ENCODE assay signal across 8 cellular contexts in the genomic region with DNA sequence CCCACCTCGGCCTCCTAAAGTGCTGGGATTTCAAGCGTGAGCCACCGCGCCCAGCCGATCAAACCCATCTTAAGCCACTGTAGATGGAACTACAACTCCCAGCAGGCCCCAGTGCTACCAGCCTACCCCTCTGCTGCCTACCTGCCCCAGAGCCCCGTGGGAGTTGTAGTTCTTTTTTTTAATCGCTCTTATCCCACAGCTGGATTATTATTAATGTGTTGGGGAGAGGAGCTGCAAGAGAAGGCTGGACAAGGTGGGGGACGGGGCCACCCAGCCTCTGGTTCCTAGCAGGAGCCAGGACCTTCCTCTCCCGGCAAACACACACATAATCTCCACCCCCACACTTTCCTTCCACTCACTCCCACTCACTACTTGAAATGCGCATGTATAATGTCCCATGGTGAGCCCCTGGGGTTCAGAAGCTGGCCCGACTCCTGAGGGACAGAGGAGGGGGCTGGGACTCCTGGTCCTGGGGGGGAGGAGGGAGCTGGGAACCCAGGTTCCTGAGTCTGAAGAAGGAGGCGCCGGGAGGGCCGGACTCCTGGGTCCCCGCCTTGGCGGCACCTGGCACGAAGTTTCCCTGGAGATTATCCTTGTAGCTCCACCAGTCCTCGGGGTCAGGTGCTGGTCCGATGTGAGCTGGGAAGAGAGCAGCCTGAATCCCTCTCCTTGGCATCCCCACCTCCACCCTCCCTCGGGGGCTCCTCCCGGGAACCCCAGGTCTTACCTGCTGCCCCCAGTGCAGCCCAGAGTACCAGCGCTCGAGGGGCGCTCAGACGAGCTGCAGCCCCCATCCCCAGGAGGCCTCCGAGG. TPM values are rescaled to one million over a fixed set of nuclear protein-coding genes. Genes with fewer than 3 reads are reported as not detected.
DNase-seq lines count a peak whose midpoint lies in the region; ATAC-seq and TF ChIP-seq lines count a peak whose summit lies in the region.

No MANE protein-coding gene starts in this region.

- no peaks in the 10 kb centered on the region for H3K9me3 Mint-ChIP-seq in activated T-helper 17 cell treated with anti-CD3 and anti-CD28 coated beads, Interleukin-2, amount 50 U/mL, for 72 hours
- no peaks in the 10 kb centered on the region for H3K9me3 Mint-ChIP-seq in nephron progenitor cell

- no peaks in the 10 kb centered on the region for H3K27me3 Mint-ChIP-seq in activated T-helper 17 cell treated with anti-CD3 and anti-CD28 coated beads, Interleukin-2, amount 50 U/mL, for 72 hours
- peaks cover 11% of the 10 kb centered on the region for H3K27me3 Mint-ChIP-seq in nephron progenitor cell (ENCODE audit: low read depth, poor library complexity)

- peaks cover 22% of the 10 kb centered on the region for H3F3A ChIP-seq in DOHH2 (ENCODE audit: control insufficient read depth, insufficient read depth)

- H3K9ac ChIP-seq in KMS-11 (peak overlapping the region; percentile 50; the same call in 1 of the 2 replicates), stomach smooth muscle (ENCODE audit: low read length in 2 of 2) (peak overlapping the region; percentile 76)

- peak overlapping the region; percentile 90 for H2AFZ ChIP-seq in KMS-11 (ENCODE audit: low read depth)

- no peaks in the 10 kb centered on the region for H4K20me1 ChIP-seq in DOHH2 (ENCODE audit: control insufficient read depth, insufficient read depth, low read depth, low read length)
- no peaks in the 10 kb centered on the region for H4K20me1 ChIP-seq in KMS-11 (ENCODE audit: insufficient read depth)

- H3K27ac Mint-ChIP-seq in activated T-helper 17 cell treated with anti-CD3 and anti-CD28 coated beads, Interleukin-2, amount 50 U/mL, for 72 hours, result peak overlapping the region; percentile 92
- H3K27ac Mint-ChIP-seq in nephron progenitor cell, result no peak overlapping the region

- H3K9me3 ChIP-seq in DOHH2 (ENCODE audit: control insufficient read depth, insufficient read depth, low read length), result no peaks in the 10 kb centered on the region
- H3K9me3 ChIP-seq in stomach smooth muscle (ENCODE audit: control insufficient read depth in 2 of 2, low read length in 2 of 2), result no peaks in the 10 kb centered on the region

- H3K27ac ChIP-seq in DOHH2 (ENCODE audit: low read depth, low read length) (peak overlapping the region; percentile 82), KMS-11 (no peak overlapping the region), stomach smooth muscle (ENCODE audit: low read length) (peak overlapping the region; percentile 92)

- peak overlapping the region; percentile 93 for H3K4me3 Mint-ChIP-seq in activated T-helper 17 cell treated with anti-CD3 and anti-CD28 coated beads, Interleukin-2, amount 50 U/mL, for 72 hours
- peak overlapping the region; percentile 92 for H3K4me3 Mint-ChIP-seq in nephron progenitor cell

- ATAC-seq in activated T-helper 17 cell treated with anti-CD3 and anti-CD28 coated beads, Interleukin-2, amount 50 U/mL, for 72 hours (replicated peaks), result peak; percentile 52
- ATAC-seq in GM19397 (IDR thresholded peaks at IDR 0.05; ENCODE audit: unreplicated experiment), result no peak

- H3K9me2 ChIP-seq in DOHH2 (replicated peaks; ENCODE audit: control insufficient read depth, low read length), result no peaks in the 10 kb centered on the region

- H3K4me1 Mint-ChIP-seq in activated T-helper 17 cell treated with anti-CD3 and anti-CD28 coated beads, Interleukin-2, amount 50 U/mL, for 72 hours, result peaks cover 25% of the 10 kb centered on the region
- peaks cover 34% of the 10 kb centered on the region for H3K4me1 Mint-ChIP-seq in nephron progenitor cell

- H3K4me2 ChIP-seq in DOHH2 (ENCODE audit: low read length) (peak overlapping the region; percentile 96), KMS-11 (peak overlapping the region; percentile 98)

- H3K4me3 ChIP-seq in DOHH2 (ENCODE audit: low read length), result peak overlapping the region; percentile 77
- no peak overlapping the region for H3K4me3 ChIP-seq in KMS-11 (IDR thresholded peaks at IDR 0.05; ENCODE audit: insufficient read depth, low read depth, low read length)
- H3K4me3 ChIP-seq in fibroblast of pulmonary artery (replicated peaks; ENCODE audit: low read depth, low read length), result peak overlapping the region; percentile 60
- H3K4me3 ChIP-seq in stomach smooth muscle (ENCODE audit: low read length in 2 of 2), result peak overlapping the region; percentile 79 to 87

- H3K36me3 ChIP-seq in DOHH2 (ENCODE audit: control insufficient read depth, low read length) (no peaks in the 10 kb centered on the region), KMS-11 (ENCODE audit: insufficient read depth) (no peaks in the 10 kb centered on the region), stomach smooth muscle (ENCODE audit: control insufficient read depth in 2 of 2, insufficient read depth in 2 of 2, low read length in 2 of 2) (no peaks in the 10 kb centered on the region)

- H3K27me3 ChIP-seq in DOHH2 (ENCODE audit: control insufficient read depth, low read length), result no peaks in the 10 kb centered on the region
- peaks cover 17% of the 10 kb centered on the region for H3K27me3 ChIP-seq in KMS-11 (ENCODE audit: insufficient read depth, low read depth)
- no peaks in the 10 kb centered on the region for H3K27me3 ChIP-seq in stomach smooth muscle (ENCODE audit: control insufficient read depth in 1 of 2, insufficient read depth in 2 of 2, low read length in 2 of 2)

- TF ChIP-seq CTCF in DOHH2 (IDR thresholded peaks at IDR 0.05; ENCODE audit: low read depth, low read length, poor library complexity, severe bottlenecking), result no peak
- TF ChIP-seq CTCF in KMS-11 (conservative IDR thresholded peaks at IDR 0.05; ENCODE audit: low read depth, low read length), result no peak
- no peak for TF ChIP-seq CTCF in fibroblast of pulmonary artery (IDR thresholded peaks at IDR 0.05; ENCODE audit: low read length, missing control alignments)
- TF ChIP-seq CTCF in nephron progenitor cell (IDR thresholded peaks at IDR 0.05), result no peak

- no peaks in the 10 kb centered on the region for H3K79me2 ChIP-seq in DOHH2 (ENCODE audit: control insufficient read depth, low read length)
- no peaks in the 10 kb centered on the region for H3K79me2 ChIP-seq in KMS-11 (ENCODE audit: insufficient read depth, low read depth)

- no peaks in the 10 kb centered on the region for H3K36me3 Mint-ChIP-seq in activated T-helper 17 cell treated with anti-CD3 and anti-CD28 coated beads, Interleukin-2, amount 50 U/mL, for 72 hours (ENCODE audit: low read depth)
- H3K36me3 Mint-ChIP-seq in nephron progenitor cell (ENCODE audit: low read depth), result no peaks in the 10 kb centered on the region

- DNase-seq in RKO (ENCODE audit: low spot score) (peak; percentile 88), fibroblast of pulmonary artery (ENCODE audit: low read depth) (peak; percentile 82), nephron progenitor cell (peak; percentile 74)

- peaks cover 53% of the 10 kb centered on the region for H3K4me1 ChIP-seq in DOHH2 (ENCODE audit: control insufficient read depth, low read length)
- H3K4me1 ChIP-seq in KMS-11 (ENCODE audit: low read depth, poor library complexity, severe bottlenecking), result peaks cover 18% of the 10 kb centered on the region
- H3K4me1 ChIP-seq in stomach smooth muscle (ENCODE audit: control insufficient read depth, insufficient read depth, low read length), result peaks cover 16% of the 10 kb centered on the region

RNA-seq across cellular contexts. Expression of a gene that starts 0.9 kb away (rescaled TPM):
- total RNA-seq in activated T-helper 17 cell treated with anti-CD3 and anti-CD28 coated beads, Interleukin-2, amount 50 U/mL, for 72 hours, result 10 to 100 TPM in 1 of 2 donors, 1 to 10 TPM in 1; 6.1 to 16.4 TPM

RNA-seq across cellular contexts. Expression of a gene that starts 7.9 kb away (rescaled TPM):
- total RNA-seq in activated T-helper 17 cell treated with anti-CD3 and anti-CD28 coated beads, Interleukin-2, amount 50 U/mL, for 72 hours, result 1 to 10 TPM; 5.3 to 9.3 TPM

RNA-seq across cellular contexts. Expression of a gene that starts 25.7 kb away (rescaled TPM):
- 10 to 100 TPM; 31.3 to 49.3 TPM for total RNA-seq in activated T-helper 17 cell treated with anti-CD3 and anti-CD28 coated beads, Interleukin-2, amount 50 U/mL, for 72 hours

RNA-seq across cellular contexts. Expression of a gene that starts 26.1 kb away (rescaled TPM):
- 1,000 to 10,000 TPM; 1,785 to 2,369 TPM for total RNA-seq in activated T-helper 17 cell treated with anti-CD3 and anti-CD28 coated beads, Interleukin-2, amount 50 U/mL, for 72 hours

RNA-seq across cellular contexts. Expression of a gene that starts 27.8 kb away (rescaled TPM):
- 1 to 10 TPM in 1 of 2 donors, under 1 TPM in 1; 0.65 to 2.9 TPM for total RNA-seq in activated T-helper 17 cell treated with anti-CD3 and anti-CD28 coated beads, Interleukin-2, amount 50 U/mL, for 72 hours
